In genomic region chr4:145545538-145546224, GRCh38 we compare ENCODE assay signal across 9 cellular contexts.
A peak's percentile ranks its signal among the peaks of the same experiment; 100 is the strongest.
DNase-seq lines count a peak whose midpoint lies in the region; ATAC-seq and TF ChIP-seq lines count a peak whose summit lies in the region.
"Had no signal": no experiment of that assay in that cellular context is flagged by ENCODE, and none has a peak within 500 bp of the region (broad histone marks: within the 10 kb centered on the region; RNA-seq: fewer than 3 reads in every experiment).

No MANE protein-coding gene starts in this region.

- H3K9me2 ChIP-seq in hepatocyte (replicated peaks; ENCODE audit: insufficient read depth), result no peaks in the 10 kb centered on the region

- H3K27me3 ChIP-seq in hepatocyte, result no peaks in the 10 kb centered on the region
- no peaks in the 10 kb centered on the region for H3K27me3 ChIP-seq in upper lobe of left lung

- TF ChIP-seq EP300 in upper lobe of left lung (IDR thresholded peaks at IDR 0.05), result peak in 1 of 4 donors; percentile 74

- DNase-seq in NCI-H146 treated with DMSO at 0.1 percent for 48 hours (lab: John Stamatoyannopoulos, UW; ENCODE audit: unreplicated experiment), result peak; percentile 2
- DNase-seq in NCI-H146 (lab: John Stamatoyannopoulos, UW), result no peak
- DNase-seq in hepatocyte (ENCODE audit: low spot score), result peak; percentile 62
- DNase-seq in upper lobe of left lung, result peak in 1 of 2 donors; percentile 42
- no peak for DNase-seq in stimulated activated naive CD8-positive, alpha-beta T cell treated with anti-CD3 and anti-CD28 coated beads, Interleukin-15, Interleukin-2, amounts not matched to agents 100 U/mL and 50 U/mL, for 24 hours
- DNase-seq in NCI-H345 (lab: John Stamatoyannopoulos, UW), result no peak
- DNase-seq: stimulated activated CD4-positive, alpha-beta T cell treated with anti-CD3 and anti-CD28 coated beads, Interleukin-2, amount 100 ng/mL, for 24 hours had no signal

- H3K79me2 ChIP-seq in hepatocyte, result no peaks in the 10 kb centered on the region

- no peaks in the 10 kb centered on the region for H4K20me1 ChIP-seq in hepatocyte (ENCODE audit: insufficient read depth, poor library complexity, severe bottlenecking)

- no peaks in the 10 kb centered on the region for H3K36me3 ChIP-seq in hepatocyte (replicated peaks; ENCODE audit: insufficient read depth, low read depth)
- peaks cover 0 to 11% (median 2%) of the 10 kb centered on the region in 4 donors for H3K36me3 ChIP-seq in upper lobe of left lung

- TF ChIP-seq POLR2A in upper lobe of left lung (IDR thresholded peaks at IDR 0.05), result no peak

- no peak overlapping the region for H3K4me2 ChIP-seq in hepatocyte

- H3K4me1 ChIP-seq in hepatocyte (ENCODE audit: insufficient read depth) (peaks cover 18% of the 10 kb centered on the region), upper lobe of left lung (peaks cover 12 to 21% (median 19%) of the 10 kb centered on the region in 4 donors)

- H2AFZ ChIP-seq in hepatocyte, result no peak overlapping the region

- H3K27ac ChIP-seq in VCaP, result peak overlapping the region; percentile 44
- peak overlapping the region; percentile 70 for H3K27ac ChIP-seq in hepatocyte
- peak overlapping the region in 3 of 4 donors; percentile 7 to 70 (median 37) for H3K27ac ChIP-seq in upper lobe of left lung

- H3K4me3 ChIP-seq in hepatocyte (no peak overlapping the region), upper lobe of left lung (no peak overlapping the region)

- TF ChIP-seq CTCF in VCaP (conservative IDR thresholded peaks at IDR 0.05), result no peak
- no peak for TF ChIP-seq CTCF in hepatocyte (IDR thresholded peaks at IDR 0.05; ENCODE audit: poor library complexity)
- TF ChIP-seq CTCF in upper lobe of left lung (IDR thresholded peaks at IDR 0.05), result no peak

- ATAC-seq in upper lobe of left lung (ENCODE audit: low FRiP score in 2 of 2), result peak; percentile 55 to 70
- ATAC-seq in GM19455 (IDR thresholded peaks at IDR 0.05; ENCODE audit: unreplicated experiment), result no peak
- no peak for ATAC-seq in stimulated activated naive CD8-positive, alpha-beta T cell treated with anti-CD3 and anti-CD28 coated beads, Interleukin-15, Interleukin-2, amounts not matched to agents 100 U/mL and 50 U/mL, for 24 hours

- H3K9me3 ChIP-seq in hepatocyte (ENCODE audit: low read depth) (no peaks in the 10 kb centered on the region), upper lobe of left lung (no peaks in the 10 kb centered on the region)

Comparison
In these comparisons a context has a peak if more than half of its experiments do, and no peak if none do; other contexts are left out.
1. DNase-seq: peak in NCI-H146 treated with DMSO at 0.1 percent for 48 hours (single experiment) and hepatocyte (single experiment); none in NCI-H146 (single experiment), stimulated activated naive CD8-positive, alpha-beta T cell treated with anti-CD3 and anti-CD28 coated beads, Interleukin-15, Interleukin-2, amounts not matched to agents 100 U/mL and 50 U/mL, for 24 hours (single experiment) and NCI-H345 (single experiment).
2. ATAC-seq: peak in upper lobe of left lung (2 of 2); none in GM19455 (single experiment) and stimulated activated naive CD8-positive, alpha-beta T cell treated with anti-CD3 and anti-CD28 coated beads, Interleukin-15, Interleukin-2, amounts not matched to agents 100 U/mL and 50 U/mL, for 24 hours (single experiment).
3. Peak in every context shown above with its lines, with median percentiles within 50 percentile points of each other: H3K27ac ChIP-seq.